Comparison of ENCODE assay signal across 1 cellular context in genomic region chr4:6189511-6189910, GRCh38.
TF ChIP-seq lines count a peak whose summit lies in the region.

No MANE protein-coding gene starts in this region.

TF ChIP-seq in WTC11, 78 proteins besides CTCF, POLR2A, EP300 and RAD21 (continued from another document):
- TF ChIP-seq AFF4 (CRISPR knock-in tag; IDR thresholded peaks at IDR 0.05; ENCODE audit: borderline replicate concordance) (no peak), GTF2I (CRISPR knock-in tag; conservative IDR thresholded peaks at IDR 0.05) (no peak), ZNF425 (CRISPR knock-in tag; conservative IDR thresholded peaks at IDR 0.05) (no peak), ERG (CRISPR knock-in tag; IDR thresholded peaks at IDR 0.05) (no peak), TEAD1 (CRISPR knock-in tag; IDR thresholded peaks at IDR 0.05) (no peak)
TF ChIP-seq in WTC11: peak in this region for 0.
